In the genomic region with DNA sequence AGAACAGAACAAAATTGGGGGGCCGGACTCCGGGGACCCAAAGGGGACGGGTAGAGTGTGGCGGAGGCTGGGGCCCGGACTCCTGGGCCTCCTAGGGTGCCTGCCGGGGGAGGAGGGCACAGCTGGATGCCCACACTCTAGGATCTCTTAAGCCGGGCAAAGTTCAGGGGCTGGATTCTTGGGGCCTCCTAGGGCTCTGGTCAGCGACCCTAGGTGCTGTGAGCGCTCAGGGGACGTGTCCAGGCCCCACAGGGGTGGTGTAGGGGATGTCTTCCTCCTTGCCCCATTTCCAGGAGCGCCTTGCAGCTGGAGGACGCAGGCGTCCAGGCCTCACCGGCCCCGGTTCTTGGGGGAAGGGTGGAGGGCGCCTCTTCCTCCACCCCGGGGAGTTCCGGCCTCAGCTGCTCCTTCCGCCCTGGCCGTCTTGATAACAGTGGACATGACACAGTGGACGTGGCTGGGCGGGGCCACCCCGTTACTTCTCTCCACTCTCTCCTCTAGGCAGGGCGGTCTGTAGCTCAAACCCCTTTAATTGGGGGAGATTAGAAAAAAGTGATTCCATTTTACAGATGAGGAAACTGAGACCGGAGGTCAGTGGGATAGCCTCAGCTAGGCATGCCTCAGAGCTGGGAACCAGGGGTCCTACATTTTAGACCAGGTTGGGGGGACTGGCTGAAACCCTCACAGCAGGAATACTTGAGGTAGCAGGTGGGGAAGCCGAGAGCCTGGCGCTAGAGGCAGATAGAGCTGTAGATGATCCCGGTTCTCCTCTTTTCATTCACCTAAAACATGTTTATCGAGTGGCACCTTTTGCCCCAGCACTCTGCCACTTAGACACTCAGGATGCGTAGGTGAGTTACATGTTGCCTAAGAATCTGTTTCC, we compare ENCODE assay signal across 8 cellular contexts. TPM values are rescaled to one million over a fixed set of nuclear protein-coding genes. Genes with fewer than 3 reads are reported as not detected.
DNase-seq lines count a peak whose midpoint lies in the region; ATAC-seq and TF ChIP-seq lines count a peak whose summit lies in the region.

No MANE protein-coding gene starts in this region.

- CTCF ChIA-PET in HCT116 (lab: Charles Lee) (interaction anchor here (1.1 to 1.5 kb wide), 3 partner anchors 43 to 217 kb away, joined by 3 to 6 read pairs (median 5); partner anchors contain the start of gene TRAPPC5), T-cell (lab: Charles Lee) (interaction anchor here in 1 of 2 donors (1.2 kb wide), 1 partner anchor 43 kb away, joined by 3 read pairs; the partner anchor contains the start of gene TRAPPC5)

- H3K27ac Mint-ChIP-seq in CD14-positive monocyte = peak overlapping the region; percentile 94 to 98 (median 95)
- peak overlapping the region; percentile 84 to 85 for H3K27ac Mint-ChIP-seq in T-cell

- H3K36me3 Mint-ChIP-seq in CD14-positive monocyte (peaks cover 35 to 49% of the 10 kb centered on the region in 2 donors), T-cell (peaks cover 12% of the 10 kb centered on the region)

- peaks cover 0 to 3% (median 2%) of the 10 kb centered on the region in 3 donors for H3K27me3 Mint-ChIP-seq in CD14-positive monocyte (ENCODE audit: low read depth in 3 of 3)
- no peaks in the 10 kb centered on the region for H3K27me3 Mint-ChIP-seq in T-cell

- H2AFZ ChIP-seq in HCT116 (ENCODE audit: low read depth, low read length, poor library complexity, severe bottlenecking) = no peak overlapping the region

- TF ChIP-seq CTCF in CD14-positive monocyte (IDR thresholded peaks at IDR 0.05) = no peak
- TF ChIP-seq CTCF in HCT116 (IDR thresholded peaks at IDR 0.05 in 2 of 3, conservative IDR thresholded peaks at IDR 0.05 in 1 of 3; ENCODE audit: borderline replicate concordance in 1 of 3, insufficient read depth in 1 of 3, low read depth in 2 of 3, low read length in 2 of 3) = no peak
- TF ChIP-seq CTCF in esophagus muscularis mucosa (IDR thresholded peaks at IDR 0.05) = no peak
- no peak for TF ChIP-seq CTCF in omental fat pad (IDR thresholded peaks at IDR 0.05)

- intact Hi-C loops in CD14-positive monocyte (cut with micrococcal nuclease) (loop anchor here (5.0 to 10.0 kb wide), 3 partner anchors 40 to 267 kb away; partner anchors contain the start of genes MAP2K7 (in 1 of the 2), MCEMP1 (in 1 of the 2) and TRAPPC5 (in 1 of the 2)), HCT116 (cut with micrococcal nuclease) (no loop called here), esophagus muscularis mucosa (cut with DNase I) (no loop called here)

- RAD21 ChIA-PET in HCT116 (lab: Charles Lee; ENCODE audit: low non-redundant PET in 1 of 2, low total read pairs in 2 of 2, uncharacterized antibody in 2 of 2, unreplicated experiment in 2 of 2) = no interaction called here

- 60% methylated on average over 15 of the region's 30 CpGs for WGBS in esophagus muscularis mucosa

- DNase-seq in CD14-positive monocyte (ENCODE audit: low spot score) (peak; percentile 89), HCT116 (ENCODE audit: low read depth, low spot score) (no peak), T-cell (peak in 6 of 34 experiments; percentile 6 to 34 (median 18)), esophagus muscularis mucosa (ENCODE audit: extremely low spot score) (no peak), omental fat pad (ENCODE audit: low spot score) (no peak), activated gamma-delta T cell treated with Interleukin-2 at 50 U/mL for 16 hours (no peak)

- POLR2A ChIA-PET in HCT116 (lab: Charles Lee) (interaction anchor here (1.6 kb wide), 1 partner anchor 8 kb away, joined by 6 read pairs; the partner anchor contains the start of genes PET100 and XAB2), T-cell (lab: Charles Lee) (interaction anchor here (0.5 to 0.9 kb wide), 2 partner anchors 8 to 266 kb away, joined by 3 read pairs; partner anchors contain the start of genes MAP2K7 (in 1 of the 2) and PET100 (in 1 of the 2))

- no peak for TF ChIP-seq EP300 in esophagus muscularis mucosa (IDR thresholded peaks at IDR 0.05)

- H4K20me1 ChIP-seq in HCT116 (ENCODE audit: insufficient read depth) = no peaks in the 10 kb centered on the region

- peak overlapping the region; percentile 94 to 97 for H3K4me3 ChIP-seq in HCT116 (replicated peaks in 1 of 2; ENCODE audit: low read depth in 1 of 2, low read length in 2 of 2)
- peak overlapping the region; percentile 44 to 59 (median 45) for H3K4me3 ChIP-seq in esophagus muscularis mucosa

- no peak for TF ChIP-seq RAD21 in HCT116 (IDR thresholded peaks at IDR 0.05; ENCODE audit: low read depth)

- TF ChIP-seq POLR2A in HCT116 (IDR thresholded peaks at IDR 0.05; ENCODE audit: borderline replicate concordance, extremely low read depth, insufficient read depth, insufficient read length) = no peak
- no peak for TF ChIP-seq POLR2A in esophagus muscularis mucosa (IDR thresholded peaks at IDR 0.05; ENCODE audit: low read depth)

- H3K36me3 ChIP-seq in HCT116 (ENCODE audit: control insufficient read depth in 1 of 2, insufficient read depth in 2 of 2, low read length in 2 of 2) = no peaks in the 10 kb centered on the region; a peak in 1 of 4 replicates
- peaks cover 0 to 3% (median 1%) of the 10 kb centered on the region in 4 donors for H3K36me3 ChIP-seq in esophagus muscularis mucosa

- peaks cover 17% of the 10 kb centered on the region for H3K79me2 ChIP-seq in HCT116 (ENCODE audit: insufficient read depth, low read length)

- peaks cover 0 to 2% (median 0%) of the 10 kb centered on the region in 7 donors for H3K9me3 Mint-ChIP-seq in CD14-positive monocyte
- no peaks in the 10 kb centered on the region for H3K9me3 Mint-ChIP-seq in T-cell

- H3K9me3 ChIP-seq in HCT116 (ENCODE audit: control insufficient read depth in 1 of 2, insufficient read depth in 1 of 2, low read depth in 1 of 2, low read length in 2 of 2) (peaks cover 0 to 4% of the 10 kb centered on the region in 2 experiments; a peak in 1 of 4 replicates), esophagus muscularis mucosa (no peaks in the 10 kb centered on the region)

- peak overlapping the region; percentile 84 for H3K27ac ChIP-seq in HCT116 (ENCODE audit: low read depth, low read length)
- H3K27ac ChIP-seq in esophagus muscularis mucosa (replicated peaks in 1 of 4) = peak overlapping the region in 3 of 4 donors; percentile 46 to 65 (median 57)

- H3K4me1 ChIP-seq in HCT116 (ENCODE audit: control insufficient read depth in 1 of 2, insufficient read depth in 2 of 2, low read length in 2 of 2) = peaks cover 8 to 14% of the 10 kb centered on the region in 2 experiments; a peak in 3 of 4 replicates
- peaks cover 0 to 11% (median 5%) of the 10 kb centered on the region in 4 donors for H3K4me1 ChIP-seq in esophagus muscularis mucosa

- TSS peak; percentile 41 for BruUV-seq in HCT116 (replicated peaks; lab: Mats Ljungman, UMichigan)

- peak overlapping the region; percentile 92 for H3K9ac ChIP-seq in HCT116 (ENCODE audit: low read length)

- H3K4me1 Mint-ChIP-seq in CD14-positive monocyte = peaks cover 46% of the 10 kb centered on the region
- peaks cover 39 to 50% (median 43%) of the 10 kb centered on the region in 3 donors for H3K4me1 Mint-ChIP-seq in T-cell

- ATAC-seq in HCT116 (peak; percentile 53), T-cell (replicated peaks in 1 of 4) (peak; percentile 3 to 22 (median 20)), omental fat pad (ENCODE audit: low FRiP score) (peak; percentile 11), GM18517 (IDR thresholded peaks at IDR 0.05; ENCODE audit: unreplicated experiment) (no peak), HG02610 (IDR thresholded peaks at IDR 0.05; ENCODE audit: unreplicated experiment) (no peak)

- H3K4me3 Mint-ChIP-seq in CD14-positive monocyte = peak overlapping the region; percentile 89 to 92
- peak overlapping the region; percentile 77 to 82 (median 80) for H3K4me3 Mint-ChIP-seq in T-cell

- H3K27me3 ChIP-seq in HCT116 (ENCODE audit: insufficient read depth, low read length) (no peaks in the 10 kb centered on the region), esophagus muscularis mucosa (peaks cover 0 to 73% (median 20%) of the 10 kb centered on the region in 4 donors)

- H3K9me2 ChIP-seq in HCT116 (ENCODE audit: insufficient read depth) = no peaks in the 10 kb centered on the region

- peak overlapping the region; percentile 93 for H3K4me2 ChIP-seq in HCT116 (ENCODE audit: low read length)

TF ChIP-seq in HCT116, 20 proteins besides CTCF, POLR2A, EP300 and RAD21 (continues in another document):
- TF ChIP-seq ZFX (IDR thresholded peaks at IDR 0.05) (peak; percentile 40; the same call in 1 of the 2 replicates), ELF1 (IDR thresholded peaks at IDR 0.05; ENCODE audit: borderline replicate concordance, low read depth) (no peak), SIN3A (IDR thresholded peaks at IDR 0.05; ENCODE audit: low read depth) (no peak; the same call in 1 of the 2 replicates), YY1 (IDR thresholded peaks at IDR 0.05; ENCODE audit: extremely low read depth, insufficient replicate concordance, low read depth, low read length) (no peak), ATF3 (IDR thresholded peaks at IDR 0.05) (no peak)

RNA-seq across cellular contexts. Expression of gene STXBP2, which starts 0.7 kb away (rescaled TPM):
- polyA plus RNA-seq in CD14-positive monocyte = 100 to 1,000 TPM; 249 to 327 TPM
- 141 TPM for total RNA-seq in HCT116 (2021; ENCODE audit: unreplicated experiment)
- 144 and 186 TPM in 2 replicates for polyA plus RNA-seq in HCT116 (2012)
- total RNA-seq in T-cell = 100 to 1,000 TPM; 185 to 229 (median 228) TPM
- 10 to 100 TPM in 3 of 4 donors, 1 to 10 TPM in 1; 7.2 to 14.4 (median 11.7) TPM for total RNA-seq in esophagus muscularis mucosa
- total RNA-seq in omental fat pad = 10 to 100 TPM; 29.7 to 46.1 (median 37.7) TPM

RNA-seq across cellular contexts. Expression of gene PCP2, which starts 4.1 kb away (rescaled TPM):
- polyA plus RNA-seq in CD14-positive monocyte = not detected
- total RNA-seq in HCT116 (2021; ENCODE audit: unreplicated experiment) (0.32 TPM), T-cell (1 to 10 TPM; 1.6 to 8.9 (median 5.9) TPM), esophagus muscularis mucosa (not detected), omental fat pad (not detected)
- 0.56 and 0.72 TPM in 2 replicates for polyA plus RNA-seq in HCT116 (2012)

RNA-seq across cellular contexts. Expression of gene PET100, which starts 8.0 kb away (rescaled TPM):
- polyA plus RNA-seq in CD14-positive monocyte = 100 to 1,000 TPM; 300 to 386 TPM
- total RNA-seq in HCT116 (2021; ENCODE audit: unreplicated experiment) = 126 TPM
- polyA plus RNA-seq in HCT116 (2012) = 57.2 and 88.5 TPM in 2 replicates
- 100 to 1,000 TPM; 105 to 139 (median 110) TPM for total RNA-seq in T-cell
- 10 to 100 TPM; 19.5 to 80.9 (median 26.2) TPM for total RNA-seq in esophagus muscularis mucosa
- 10 to 100 TPM; 11.2 to 22.8 (median 17.0) TPM for total RNA-seq in omental fat pad

RNA-seq across cellular contexts. Expression of gene XAB2, which starts 8.3 kb away (rescaled TPM):
- 1 to 10 TPM; 4.6 to 8.8 TPM for polyA plus RNA-seq in CD14-positive monocyte
- total RNA-seq in HCT116 (2021; ENCODE audit: unreplicated experiment) = 103 TPM
- polyA plus RNA-seq in HCT116 (2012) = 106 and 121 TPM in 2 replicates
- 10 to 100 TPM; 59.9 to 82.6 (median 78.1) TPM for total RNA-seq in T-cell
- 10 to 100 TPM; 32.0 to 56.2 (median 44.5) TPM for total RNA-seq in esophagus muscularis mucosa
- total RNA-seq in omental fat pad = 10 to 100 TPM; 22.5 to 37.0 (median 27.8) TPM

RNA-seq across cellular contexts. Expression of gene RETN, which starts 31.2 kb away (rescaled TPM):
- polyA plus RNA-seq in CD14-positive monocyte = 100 to 1,000 TPM in 1 of 2 donors, 10 to 100 TPM in 1; 60.0 to 119 TPM
- not detected for total RNA-seq in HCT116 (2021; ENCODE audit: unreplicated experiment)
- polyA plus RNA-seq in HCT116 (2012) = not detected in 2 replicates
- 1 to 10 TPM in 1 of 5 donors, not detected in 4; 1.6 TPM for total RNA-seq in T-cell
- 1 to 10 TPM in 1 of 4 donors, not detected in 3; 1.3 TPM for total RNA-seq in esophagus muscularis mucosa
- 1 to 10 TPM in 1 of 4 donors, not detected in 3; 1.6 TPM for total RNA-seq in omental fat pad

Comparison
In these comparisons a context has a peak if more than half of its experiments do, and no peak if none do; other contexts are left out.
1. ATAC-seq: peak in HCT116 (single experiment), T-cell (4 of 4) and omental fat pad (single experiment); none in GM18517 (single experiment) and HG02610 (single experiment).
2. intact Hi-C loops: an anchor here in CD14-positive monocyte (5.0 to 10.0 kb wide); none called in HCT116 and esophagus muscularis mucosa.